Comparison of ENCODE assay signal across 7 cellular contexts in the genomic region with DNA sequence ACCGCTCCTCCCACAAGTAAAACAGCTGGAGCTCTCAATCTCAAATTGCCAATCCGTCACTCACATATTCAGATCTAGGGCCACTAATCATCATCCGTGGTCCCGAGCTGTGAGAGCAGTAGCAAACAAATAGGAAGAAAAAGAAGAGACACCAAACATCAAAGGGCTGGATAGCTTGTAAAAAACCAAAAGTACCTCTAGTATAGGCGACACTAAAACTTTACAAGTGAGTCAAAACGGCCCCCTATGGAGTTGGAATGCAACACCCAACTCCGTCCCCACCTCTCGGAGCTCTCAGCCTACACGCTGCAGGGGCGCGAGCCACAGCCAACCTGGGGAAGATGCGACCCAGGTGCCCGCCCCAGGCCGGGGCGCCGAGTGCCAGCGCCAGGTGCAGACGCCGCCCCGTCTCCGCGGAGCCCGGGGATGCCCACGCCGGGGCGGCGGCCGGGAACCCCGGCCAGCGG. TPM values are rescaled to one million over a fixed set of nuclear protein-coding genes. Genes with fewer than 3 reads are reported as not detected.
A peak's percentile ranks its signal among the peaks of the same experiment; 100 is the strongest.
DNase-seq lines count a peak whose midpoint lies in the region; ATAC-seq, FAIRE-seq and TF ChIP-seq lines count a peak whose summit lies in the region.

No MANE protein-coding gene starts in this region.

- H3F3A ChIP-seq in GM23338 (replicated peaks; ENCODE audit: low read depth), result no peaks in the 10 kb centered on the region

- peak; percentile 81 for TF ChIP-seq POLR2A in GM12891 (IDR thresholded peaks at IDR 0.05; ENCODE audit: low read depth, low read length)

- H3K4me3 ChIP-seq in GM23338 (peak overlapping the region; percentile 84), stomach smooth muscle (ENCODE audit: low read length in 2 of 2) (peak overlapping the region; percentile 85 to 93)
- peak overlapping the region; percentile 72 for H3K4me3 ChIP-seq in naive thymus-derived CD4-positive, alpha-beta T cell (ENCODE audit: low read length)

- H3K27me3 ChIP-seq in GM23338 (ENCODE audit: insufficient read depth) (no peaks in the 10 kb centered on the region), stomach smooth muscle (ENCODE audit: control insufficient read depth in 1 of 2, insufficient read depth in 2 of 2, low read length in 2 of 2) (no peaks in the 10 kb centered on the region)
- no peaks in the 10 kb centered on the region for H3K27me3 ChIP-seq in naive thymus-derived CD4-positive, alpha-beta T cell (ENCODE audit: control insufficient read depth in 2 of 2, insufficient read depth in 2 of 2, low read length in 2 of 2)

- H3K9me3 ChIP-seq in KOPT-K1 (ENCODE audit: insufficient read depth, low read length, poor library complexity, severe bottlenecking), result no peaks in the 10 kb centered on the region
- H3K9me3 ChIP-seq in naive thymus-derived CD4-positive, alpha-beta T cell (ENCODE audit: control insufficient read depth in 2 of 3, low read length in 3 of 3), result no peaks in the 10 kb centered on the region
- no peaks in the 10 kb centered on the region for H3K9me3 ChIP-seq in stomach smooth muscle (ENCODE audit: control insufficient read depth in 2 of 2, low read length in 2 of 2)

- H3K27me3 Mint-ChIP-seq in GM23338 (ENCODE audit: insufficient read depth, low read depth, poor library complexity) (peaks cover 2% of the 10 kb centered on the region), endothelial cell (ENCODE audit: unreplicated experiment) (peaks cover 1% of the 10 kb centered on the region)
- no peaks in the 10 kb centered on the region for H3K27me3 Mint-ChIP-seq in activated CD4-positive, alpha-beta T cell treated with anti-CD3 and anti-CD28 coated beads, Interleukin-2, amount 10 ng/mL, durations not matched to agents 24 days and 14 days
- H3K27me3 Mint-ChIP-seq in naive thymus-derived CD4-positive, alpha-beta T cell, result no peaks in the 10 kb centered on the region

- TF ChIP-seq CTCF in GM23338 (conservative IDR thresholded peaks at IDR 0.05; ENCODE audit: low read depth in 2 of 2) (no peak), endothelial cell (IDR thresholded peaks at IDR 0.05; ENCODE audit: unreplicated experiment) (no peak)

- peak; percentile 76 for ATAC-seq in GM23338
- peak; percentile 61 for ATAC-seq in naive thymus-derived CD4-positive, alpha-beta T cell

- H3K4me1 ChIP-seq in GM23338 (ENCODE audit: insufficient read depth) (peaks cover 12% of the 10 kb centered on the region), stomach smooth muscle (ENCODE audit: control insufficient read depth, insufficient read depth, low read length) (no peaks in the 10 kb centered on the region)
- H3K4me1 ChIP-seq in naive thymus-derived CD4-positive, alpha-beta T cell (ENCODE audit: control insufficient read depth in 2 of 2, insufficient read depth in 2 of 2, low read length in 2 of 2), result peaks cover 3% of the 10 kb centered on the region in 2 donors

- CTCF ChIA-PET in naive thymus-derived CD4-positive, alpha-beta T cell (lab: Charles Lee), result interaction anchor here (1.0 to 4.7 kb wide), 5 partner anchors 9 to 42 kb away, joined by 3 to 32 read pairs (median 26); no protein-coding TSS in a partner anchor

- no peaks in the 10 kb centered on the region for H3K9me2 ChIP-seq in GM23338 (ENCODE audit: insufficient read depth)

- DNase-seq in GM12891 (ENCODE audit: insufficient read length, low spot score) (no peak), GM23338 (ENCODE audit: low spot score) (peak; percentile 80), endothelial cell (ENCODE audit: low spot score) (no peak)
- peak; percentile 85 for DNase-seq in activated CD4-positive, alpha-beta T cell treated with anti-CD3 and anti-CD28 coated beads, Interleukin-2, amount 10 ng/mL, durations not matched to agents 24 days and 14 days
- DNase-seq in naive thymus-derived CD4-positive, alpha-beta T cell, result peak in 7 of 9 donors; percentile 29 to 56 (median 46)

- peak; percentile 13 for FAIRE-seq in GM12891 (lab: Jason Lieb, UNC)

- POLR2A ChIA-PET in naive thymus-derived CD4-positive, alpha-beta T cell (lab: Charles Lee), result interaction anchor here (0.6 to 2.3 kb wide), 4 partner anchors 10 to 43 kb away, joined by 3 to 11 read pairs (median 8); no protein-coding TSS in a partner anchor

- no peaks in the 10 kb centered on the region for H3K9me3 Mint-ChIP-seq in GM23338
- no peaks in the 10 kb centered on the region for H3K9me3 Mint-ChIP-seq in activated CD4-positive, alpha-beta T cell treated with anti-CD3 and anti-CD28 coated beads, Interleukin-2, amount 10 ng/mL, durations not matched to agents 24 days and 14 days
- H3K9me3 Mint-ChIP-seq in endothelial cell (ENCODE audit: unreplicated experiment), result no peaks in the 10 kb centered on the region
- H3K9me3 Mint-ChIP-seq in naive thymus-derived CD4-positive, alpha-beta T cell, result peaks cover 0 to 3% (median 0%) of the 10 kb centered on the region in 11 donors

- H3K36me3 ChIP-seq in GM23338 (ENCODE audit: insufficient read depth) (0 out of 2 replicates have a peak, but pooled peaks cover 3% of the 10 kb centered on the region), KOPT-K1 (ENCODE audit: insufficient read depth, low read length) (no peaks in the 10 kb centered on the region), stomach smooth muscle (ENCODE audit: control insufficient read depth in 2 of 2, insufficient read depth in 2 of 2, low read length in 2 of 2) (no peaks in the 10 kb centered on the region)
- no peaks in the 10 kb centered on the region for H3K36me3 ChIP-seq in naive thymus-derived CD4-positive, alpha-beta T cell (ENCODE audit: control insufficient read depth in 2 of 3, insufficient read depth in 3 of 3, low read length in 3 of 3)

- H3K27ac ChIP-seq in GM23338 (ENCODE audit: low read depth) (no peak overlapping the region), KOPT-K1 (ENCODE audit: low read depth, low read length, poor library complexity, severe bottlenecking) (peak overlapping the region; percentile 64), stomach smooth muscle (ENCODE audit: low read length) (no peak overlapping the region)
- H3K27ac ChIP-seq in naive thymus-derived CD4-positive, alpha-beta T cell (ENCODE audit: low read depth, low read length), result peak overlapping the region; percentile 78

- H3K27ac Mint-ChIP-seq in GM23338, result peak overlapping the region; percentile 38; the same call in 1 of the 2 replicates
- peak overlapping the region; percentile 87 for H3K27ac Mint-ChIP-seq in activated CD4-positive, alpha-beta T cell treated with anti-CD3 and anti-CD28 coated beads, Interleukin-2, amount 10 ng/mL, durations not matched to agents 24 days and 14 days
- H3K27ac Mint-ChIP-seq in endothelial cell (ENCODE audit: unreplicated experiment), result peak overlapping the region; percentile 68
- peak overlapping the region; percentile 32 to 92 (median 83) for H3K27ac Mint-ChIP-seq in naive thymus-derived CD4-positive, alpha-beta T cell

- H3K9ac ChIP-seq in stomach smooth muscle (ENCODE audit: low read length in 2 of 2), result peak overlapping the region; percentile 66 to 83

- peak overlapping the region; percentile 87 for H3K4me2 ChIP-seq in GM23338

- peaks cover 49% of the 10 kb centered on the region for H3K79me2 ChIP-seq in GM23338 (replicated peaks; ENCODE audit: insufficient read depth)

- H3K4me3 Mint-ChIP-seq in GM23338 (peak overlapping the region; percentile 89), endothelial cell (ENCODE audit: unreplicated experiment) (peak overlapping the region; percentile 94)
- peak overlapping the region; percentile 88 for H3K4me3 Mint-ChIP-seq in activated CD4-positive, alpha-beta T cell treated with anti-CD3 and anti-CD28 coated beads, Interleukin-2, amount 10 ng/mL, durations not matched to agents 24 days and 14 days
- peak overlapping the region; percentile 81 to 93 (median 88) for H3K4me3 Mint-ChIP-seq in naive thymus-derived CD4-positive, alpha-beta T cell

- intact Hi-C loops in activated CD4-positive, alpha-beta T cell treated with anti-CD3 and anti-CD28 coated beads, Interleukin-2, amount 10 ng/mL, durations not matched to agents 24 days and 14 days (cut with micrococcal nuclease), result loop anchor here (1.0 to 5.0 kb wide), 4 partner anchors 10 to 118 kb away; no protein-coding TSS in a partner anchor
- intact Hi-C loops in naive thymus-derived CD4-positive, alpha-beta T cell (cut with micrococcal nuclease), result loop anchor here (1.0 to 10.0 kb wide), 7 partner anchors 10 to 445 kb away; a partner anchor contains a TSS

- H2AFZ ChIP-seq in GM23338, result peak overlapping the region; percentile 23

- H4K20me1 ChIP-seq in GM23338 (replicated peaks; ENCODE audit: insufficient read depth), result 0 out of 2 replicates have a peak, but pooled peaks cover 3% of the 10 kb centered on the region

- H3K36me3 Mint-ChIP-seq in GM23338 (ENCODE audit: low read depth) (peaks cover 20% of the 10 kb centered on the region), endothelial cell (ENCODE audit: low read depth, unreplicated experiment) (peaks cover 7% of the 10 kb centered on the region)
- peaks cover 26% of the 10 kb centered on the region for H3K36me3 Mint-ChIP-seq in activated CD4-positive, alpha-beta T cell treated with anti-CD3 and anti-CD28 coated beads, Interleukin-2, amount 10 ng/mL, durations not matched to agents 24 days and 14 days (ENCODE audit: low read depth)
- peaks cover 0 to 16% (median 10%) of the 10 kb centered on the region in 5 donors for H3K36me3 Mint-ChIP-seq in naive thymus-derived CD4-positive, alpha-beta T cell

- H3K4me1 Mint-ChIP-seq in GM23338, result peaks cover 20% of the 10 kb centered on the region; the same call in 2 of the 3 replicates
- peaks cover 36% of the 10 kb centered on the region for H3K4me1 Mint-ChIP-seq in activated CD4-positive, alpha-beta T cell treated with anti-CD3 and anti-CD28 coated beads, Interleukin-2, amount 10 ng/mL, durations not matched to agents 24 days and 14 days
- peaks cover 15% of the 10 kb centered on the region for H3K4me1 Mint-ChIP-seq in endothelial cell (ENCODE audit: unreplicated experiment)
- peaks cover 19 to 51% (median 40%) of the 10 kb centered on the region in 7 donors for H3K4me1 Mint-ChIP-seq in naive thymus-derived CD4-positive, alpha-beta T cell

TF ChIP-seq in GM12891, 5 proteins besides CTCF, POLR2A, EP300 and RAD21 (continues in another document):
- TF ChIP-seq TAF1 (IDR thresholded peaks at IDR 0.05; ENCODE audit: low read depth, low read length) (no peak), SPI1 (IDR thresholded peaks at IDR 0.05; ENCODE audit: low read depth, low read length) (no peak), POLR2AphosphoS5 (IDR thresholded peaks at IDR 0.05; ENCODE audit: low read depth, low read length) (peak; percentile 85)

TF ChIP-seq in GM23338, 12 proteins besides CTCF, POLR2A, EP300 and RAD21 (continues in another document):
- TF ChIP-seq POLR2AphosphoS5 (IDR thresholded peaks at IDR 0.05; ENCODE audit: low read depth) (no peak), CREB1 (CRISPR knock-in tag; IDR thresholded peaks at IDR 0.05; ENCODE audit: low read depth) (no peak), NANOG (IDR thresholded peaks at IDR 0.05; ENCODE audit: borderline replicate concordance) (no peak)

RNA-seq across cellular contexts. Expression of a gene that starts 0.6 kb away (rescaled TPM):
- 16.0 TPM for polyA plus RNA-seq in GM12891 (2012; ENCODE audit: low read depth, missing spikeins)
- 59.1 and 60.3 TPM in 2 replicates for total RNA-seq in GM23338 (2014; rRNA removed; shearing (Covaris generic))
- polyA plus RNA-seq in GM23338 (2016; fragmentation: Nextera tagmentation; extraction: Ambion mirVana), result 28.4 and 33.9 TPM in 2 replicates
- 77.5 and 80.2 TPM in 2 replicates for total RNA-seq in activated CD4-positive, alpha-beta T cell treated with anti-CD3 and anti-CD28 coated beads, Interleukin-2, amount 10 ng/mL, durations not matched to agents 24 days and 14 days
- total RNA-seq in endothelial cell (ENCODE audit: unreplicated experiment), result 50.9 TPM
- total RNA-seq in naive thymus-derived CD4-positive, alpha-beta T cell, result 10 to 100 TPM; 11.1 to 28.4 (median 21.0) TPM
- polyA plus RNA-seq in naive thymus-derived CD4-positive, alpha-beta T cell, result 10 to 100 TPM in 1 of 2 donors, 1 to 10 TPM in 1; 9.6 to 10.3 TPM

Comparison
In these comparisons a context has a peak if more than half of its experiments do, and no peak if none do; other contexts are left out.
1. DNase-seq: peak in GM23338 (single experiment), activated CD4-positive, alpha-beta T cell treated with anti-CD3 and anti-CD28 coated beads, Interleukin-2, amount 10 ng/mL, durations not matched to agents 24 days and 14 days (single experiment) and naive thymus-derived CD4-positive, alpha-beta T cell (7 of 9); none in GM12891 (single experiment) and endothelial cell (single experiment).
2. H3K27ac ChIP-seq: peak in KOPT-K1 (single experiment) and naive thymus-derived CD4-positive, alpha-beta T cell (single experiment); none in GM23338 (single experiment) and stomach smooth muscle (single experiment).
3. Peak in every context shown above with its lines, with median percentiles within 50 percentile points of each other: H3K4me3 ChIP-seq, H3K27ac Mint-ChIP-seq and H3K4me3 Mint-ChIP-seq.